In genomic region chr14:77158175-77158908, GRCh38 we compare ENCODE assay signal across 9 cellular contexts. TPM values are rescaled to one million over a fixed set of nuclear protein-coding genes. Genes with fewer than 3 reads are reported as not detected.
DNase-seq lines count a peak whose midpoint lies in the region; ATAC-seq and TF ChIP-seq lines count a peak whose summit lies in the region.
"Had no signal": no experiment of that assay in that cellular context is flagged by ENCODE, and none has a peak within 500 bp of the region (broad histone marks: within the 10 kb centered on the region; RNA-seq: fewer than 3 reads in every experiment).

No MANE protein-coding gene starts in this region.

- POLR2A ChIA-PET in Panc1 (lab: Charles Lee): no interaction called here

- CTCF ChIA-PET in Panc1 (lab: Charles Lee): no interaction called here

- H3K36me3 ChIP-seq in H7 (replicated peaks; ENCODE audit: control insufficient read depth, insufficient read depth, low read length) (no peaks in the 10 kb centered on the region), Panc1 (ENCODE audit: control insufficient read depth, insufficient read depth, low read length) (no peaks in the 10 kb centered on the region), gastrocnemius medialis (no peaks in the 10 kb centered on the region), tibial artery (no peaks in the 10 kb centered on the region)

- peak; percentile 76 for ATAC-seq in Panc1
- ATAC-seq in gastrocnemius medialis: peak; percentile 85 to 89
- no peak for ATAC-seq in HG02981 (IDR thresholded peaks at IDR 0.05; ENCODE audit: unreplicated experiment)

- H3K9me3 ChIP-seq in Panc1 (ENCODE audit: control insufficient read depth, insufficient read depth, low read depth, low read length) (no peaks in the 10 kb centered on the region), gastrocnemius medialis (no peaks in the 10 kb centered on the region), tibial artery (no peaks in the 10 kb centered on the region)

- in situ Hi-C loops in Panc1 (cut with HindIII; ENCODE audit: low pct_unique_long_range_greater_than_20kb, low sequenced_read_pairs) (no loop called here), gastrocnemius medialis (cut with MboI; ENCODE audit: low sequenced_read_pairs in 4 of 4) (no loop called here)

- H3K27ac ChIP-seq in Panc1 (ENCODE audit: low read length) (no peak overlapping the region), gastrocnemius medialis (peak overlapping the region in 3 of 4 donors; percentile 24 to 40 (median 38)), tibial artery (no peak overlapping the region)

- intact Hi-C loops in Panc1 (cut with micrococcal nuclease; ENCODE audit: unreplicated experiment): no loop called here
- intact Hi-C loops in gastrocnemius medialis (cut with DNase I; ENCODE audit: low total_unique reads): no loop called here
- intact Hi-C loops in tibial artery (cut with DNase I; ENCODE audit: low total_unique reads): loop anchor here (10.0 kb wide), 1 partner anchor 156 kb away; no protein-coding TSS in a partner anchor

- H3K4me1 ChIP-seq in Panc1 (ENCODE audit: control insufficient read depth, insufficient read depth, low read length) (no peaks in the 10 kb centered on the region), gastrocnemius medialis (peaks cover 8 to 9% of the 10 kb centered on the region in 2 donors), tibial artery (peaks cover 0 to 29% (median 10%) of the 10 kb centered on the region in 4 donors)

- TF ChIP-seq CTCF in Panc1 (IDR thresholded peaks at IDR 0.05): no peak
- TF ChIP-seq CTCF in gastrocnemius medialis (IDR thresholded peaks at IDR 0.05 in 4 of 5, conservative IDR thresholded peaks at IDR 0.05 in 1 of 5): no peak
- no peak for TF ChIP-seq CTCF in tibial artery (IDR thresholded peaks at IDR 0.05)

- BruUV-seq in Panc1 (replicated peaks; lab: Mats Ljungman, UMichigan): no TSS peak

- no peaks in the 10 kb centered on the region; the same call in 1 of the 2 replicates for H3K27me3 ChIP-seq in H7 (ENCODE audit: control insufficient read depth, insufficient read depth, low read length)
- 0 out of 2 replicates have a peak, but pooled peaks cover 2% of the 10 kb centered on the region for H3K27me3 ChIP-seq in Panc1 (ENCODE audit: control insufficient read depth, insufficient read depth, low read length)
- peaks cover 0 to 3% (median 0%) of the 10 kb centered on the region in 3 donors for H3K27me3 ChIP-seq in gastrocnemius medialis
- H3K27me3 ChIP-seq in tibial artery: peaks cover 0 to 11% of the 10 kb centered on the region in 2 donors

- H3K4me3 ChIP-seq in H7 (ENCODE audit: insufficient read depth, low read depth, low read length) (no peak overlapping the region), Panc1 (ENCODE audit: low read depth in 2 of 2, low read length in 2 of 2) (no peak overlapping the region), gastrocnemius medialis (no peak overlapping the region), tibial artery (no peak overlapping the region)

- DNase-seq in H7 (peak; percentile 72), Panc1 (ENCODE audit: low read depth, low spot score) (no peak), glomerular visceral epithelial cell (ENCODE audit: extremely low spot score) (peak; percentile 45), gastrocnemius medialis (peak; percentile 13 to 62), tibial artery (no peak), CD1c-positive myeloid dendritic cell (ENCODE audit: extremely low spot score) (no peak), 8988T (no peak)

- no peak for TF ChIP-seq POLR2A in gastrocnemius medialis (IDR thresholded peaks at IDR 0.05)

RNA-seq across cellular contexts. Expression of gene ZDHHC22, which starts 16.8 kb away (rescaled TPM):
- 8.9 and 11.6 TPM in 2 replicates for total RNA-seq in H7 (2014; rRNA removed; shearing (Covaris generic))
- total RNA-seq in Panc1 (2021; ENCODE audit: unreplicated experiment) (0.46 TPM), gastrocnemius medialis (not detected)
- 0.30 TPM for polyA plus RNA-seq in Panc1 (2012; ENCODE audit: insufficient read length)
- total RNA-seq: dermis microvascular lymphatic vessel endothelial cell had no signal

RNA-seq across cellular contexts. Expression of gene TMEM63C, which starts 23.3 kb away (rescaled TPM):
- total RNA-seq in H7 (2014; rRNA removed; shearing (Covaris generic)): 2.1 and 2.2 TPM in 2 replicates
- 2.4 TPM for total RNA-seq in Panc1 (2021; ENCODE audit: unreplicated experiment)
- 4.1 TPM for polyA plus RNA-seq in Panc1 (2012; ENCODE audit: insufficient read length)
- total RNA-seq in gastrocnemius medialis: under 1 TPM in 2 of 4 donors, not detected in 2; 0.05 TPM

Comparison
In these comparisons a context has a peak if more than half of its experiments do, and no peak if none do; other contexts are left out.
1. DNase-seq: peak in H7 (single experiment), glomerular visceral epithelial cell (single experiment) and gastrocnemius medialis (2 of 2); none in Panc1 (single experiment), tibial artery (0 of 2), CD1c-positive myeloid dendritic cell (single experiment) and 8988T (single experiment).
2. H3K27ac ChIP-seq: peak in gastrocnemius medialis (3 of 4); none in Panc1 (single experiment) and tibial artery (0 of 2).